ENCODE assay signal across 12 cellular contexts in the genomic region with DNA sequence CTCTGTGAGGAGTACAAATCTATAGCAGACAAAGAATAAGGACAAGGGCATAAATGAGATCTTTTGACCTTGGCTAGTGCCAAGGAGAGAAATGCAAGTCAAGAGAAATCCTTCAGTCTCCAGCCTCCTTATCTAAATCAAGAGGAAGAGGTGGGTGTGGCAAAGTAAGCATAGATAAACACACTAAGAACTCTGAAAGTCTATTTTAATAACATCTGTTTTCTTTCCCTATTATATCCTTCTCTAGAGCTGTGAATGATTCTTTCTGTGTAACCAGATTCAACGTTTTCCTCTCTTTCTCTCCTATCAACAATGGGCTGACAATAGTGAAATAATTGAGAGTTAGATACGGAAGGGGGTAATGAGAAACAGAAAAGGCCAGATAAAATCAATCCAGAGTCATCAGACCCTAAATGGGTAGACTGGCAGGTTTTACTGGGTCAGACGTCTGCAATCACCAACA.
DNase-seq lines count a peak whose midpoint lies in the region; ATAC-seq and TF ChIP-seq lines count a peak whose summit lies in the region.
"Had no signal": no experiment of that assay in that cellular context is flagged by ENCODE, and none has a peak within 500 bp of the region (broad histone marks: within the 10 kb centered on the region; RNA-seq: fewer than 3 reads in every experiment).

No MANE protein-coding gene starts in this region.

- no peaks in the 10 kb centered on the region for H4K20me1 ChIP-seq in GM23338 (replicated peaks; ENCODE audit: insufficient read depth)

- H3K4me1 ChIP-seq in GM23338 (ENCODE audit: insufficient read depth) (peaks cover 32% of the 10 kb centered on the region), colonic mucosa (no peaks in the 10 kb centered on the region), lung (ENCODE audit: control insufficient read depth in 2 of 2, insufficient read depth in 2 of 2, low read length in 2 of 2) (peaks cover 8 to 37% of the 10 kb centered on the region in 2 donors), skeletal muscle tissue (ENCODE audit: control insufficient read depth in 3 of 3, insufficient read depth in 3 of 3, low read length in 3 of 3) (peaks cover 71 to 89% (median 80%) of the 10 kb centered on the region in 3 donors)

- no peaks in the 10 kb centered on the region for H3K36me3 Mint-ChIP-seq in GM23338 (ENCODE audit: low read depth)

- H3K9me3 ChIP-seq in colonic mucosa (no peaks in the 10 kb centered on the region), lung (ENCODE audit: control insufficient read depth in 2 of 2, insufficient read depth in 1 of 2, low read length in 1 of 2) (no peaks in the 10 kb centered on the region), skeletal muscle tissue (ENCODE audit: control insufficient read depth in 3 of 3, low read length in 3 of 3) (no peaks in the 10 kb centered on the region)

- H3K9me3 Mint-ChIP-seq in GM23338 = no peaks in the 10 kb centered on the region

- ATAC-seq in GM23338 (no peak), lung (ENCODE audit: insufficient read depth, low FRiP score) (no peak), HG03520 (IDR thresholded peaks at IDR 0.05; ENCODE audit: unreplicated experiment) (no peak)

- TF ChIP-seq CTCF in GM23338 (conservative IDR thresholded peaks at IDR 0.05; ENCODE audit: low read depth in 2 of 2) = no peak
- no peak for TF ChIP-seq CTCF in colonic mucosa (IDR thresholded peaks at IDR 0.05)
- TF ChIP-seq CTCF in lung (IDR thresholded peaks at IDR 0.05; ENCODE audit: control extremely low read depth, extremely low read depth) = no peak

- no peaks in the 10 kb centered on the region for H3K79me2 ChIP-seq in GM23338 (replicated peaks; ENCODE audit: insufficient read depth)

- H2AFZ ChIP-seq in GM23338 = no peak overlapping the region

- no peaks in the 10 kb centered on the region for H3F3A ChIP-seq in GM23338 (replicated peaks; ENCODE audit: low read depth)

- no peaks in the 10 kb centered on the region for H3K9me2 ChIP-seq in GM23338 (ENCODE audit: insufficient read depth)

- no peak overlapping the region for H3K4me3 ChIP-seq in GM23338
- H3K4me3 ChIP-seq in colonic mucosa = no peak overlapping the region
- H3K4me3 ChIP-seq in lung = no peak overlapping the region
- H3K4me3 ChIP-seq in skeletal muscle tissue (ENCODE audit: low read length in 3 of 3) = peak overlapping the region; percentile 39 to 49 (median 39)

- 32 to 60% methylated on average over 3 of the region's 3 CpGs for WGBS in lung, 2 donors

- DNase-seq in GM23338 (ENCODE audit: low spot score) (no peak), colonic mucosa (no peak), lung (ENCODE audit: low spot score) (no peak), NCI-H2081 treated with DMSO at 0.1 percent for 48 hours (lab: John Stamatoyannopoulos, UW) (no peak)
- no peak for DNase-seq in NK-92 treated with Interleukin-12 subunit alpha and Interleukin-12 subunit beta, amount 100 ng/mL, for 24 hours (lab: John Stamatoyannopoulos, UW)
- no peak for DNase-seq in activated CD4-positive, alpha-beta T cell treated with anti-CD3 and anti-CD28 coated beads, Interleukin-2, amount 50 U/mL, for 48 hours
- DNase-seq: activated gamma-delta T cell treated with Interleukin-2 at 50 U/mL for 16 hours; NCI-H748 treated with DMSO at 0.1 percent for 48 hours; stimulated activated CD4-positive, alpha-beta T cell treated with anti-CD3 and anti-CD28 coated beads, Interleukin-1b, Interleukin-23, amount 100 ng/mL, for 48 hours; stimulated activated naive CD4-positive, alpha-beta T cell had no signal

- no peak overlapping the region for H3K4me3 Mint-ChIP-seq in GM23338

- H3K9ac ChIP-seq in colonic mucosa (ENCODE audit: low read depth in 2 of 2, low read length in 2 of 2) = peak overlapping the region; percentile 36 to 42
- peak overlapping the region; percentile 42 to 72 (median 71) for H3K9ac ChIP-seq in skeletal muscle tissue (ENCODE audit: low read depth in 1 of 3, low read length in 3 of 3)

- H3K4me1 Mint-ChIP-seq in GM23338 = peaks cover 49% of the 10 kb centered on the region

- H3K27me3 Mint-ChIP-seq in GM23338 (ENCODE audit: insufficient read depth, low read depth, poor library complexity) = peaks cover 7% of the 10 kb centered on the region

- H3K36me3 ChIP-seq in GM23338 (ENCODE audit: insufficient read depth) (no peaks in the 10 kb centered on the region; the same call in 1 of the 2 replicates), colonic mucosa (no peaks in the 10 kb centered on the region), lung (ENCODE audit: control insufficient read depth in 2 of 2, insufficient read depth in 2 of 2, low read length in 2 of 2) (peaks cover 0 to 2% of the 10 kb centered on the region in 2 donors), skeletal muscle tissue (ENCODE audit: control insufficient read depth in 3 of 3, insufficient read depth in 3 of 3, low read length in 3 of 3) (no peaks in the 10 kb centered on the region)

- H3K27ac Mint-ChIP-seq in GM23338 = peak overlapping the region; percentile 41; the same call in 1 of the 2 replicates

- H3K4me2 ChIP-seq in GM23338 = no peak overlapping the region; the same call in 1 of the 2 replicates

- intact Hi-C loops in colonic mucosa (cut with DNase I) = no loop called here

- H3K27ac ChIP-seq in GM23338 (ENCODE audit: low read depth) (0 out of 2 replicates have a peak overlapping the region, but pooled peaks have one; percentile 16), colonic mucosa (peak overlapping the region; percentile 38), lung (ENCODE audit: low read depth in 1 of 2, low read length in 1 of 2) (peak overlapping the region; percentile 64 to 76), skeletal muscle tissue (ENCODE audit: low read depth, low read length) (peak overlapping the region; percentile 84)

- no peaks in the 10 kb centered on the region for H3K27me3 ChIP-seq in GM23338 (ENCODE audit: insufficient read depth)
- no peaks in the 10 kb centered on the region for H3K27me3 ChIP-seq in colonic mucosa
- no peaks in the 10 kb centered on the region for H3K27me3 ChIP-seq in lung (ENCODE audit: control insufficient read depth, insufficient read depth)
- H3K27me3 ChIP-seq in skeletal muscle tissue (ENCODE audit: control insufficient read depth in 3 of 3, insufficient read depth in 3 of 3, low read length in 3 of 3) = no peaks in the 10 kb centered on the region

TF ChIP-seq in GM23338, 12 proteins besides CTCF, POLR2A, EP300 and RAD21 (continues in another document):
- no peak for TF ChIP-seq EZH2phosphoT487 (IDR thresholded peaks at IDR 0.05; ENCODE audit: unreplicated experiment)
- TF ChIP-seq, protein P1, sequence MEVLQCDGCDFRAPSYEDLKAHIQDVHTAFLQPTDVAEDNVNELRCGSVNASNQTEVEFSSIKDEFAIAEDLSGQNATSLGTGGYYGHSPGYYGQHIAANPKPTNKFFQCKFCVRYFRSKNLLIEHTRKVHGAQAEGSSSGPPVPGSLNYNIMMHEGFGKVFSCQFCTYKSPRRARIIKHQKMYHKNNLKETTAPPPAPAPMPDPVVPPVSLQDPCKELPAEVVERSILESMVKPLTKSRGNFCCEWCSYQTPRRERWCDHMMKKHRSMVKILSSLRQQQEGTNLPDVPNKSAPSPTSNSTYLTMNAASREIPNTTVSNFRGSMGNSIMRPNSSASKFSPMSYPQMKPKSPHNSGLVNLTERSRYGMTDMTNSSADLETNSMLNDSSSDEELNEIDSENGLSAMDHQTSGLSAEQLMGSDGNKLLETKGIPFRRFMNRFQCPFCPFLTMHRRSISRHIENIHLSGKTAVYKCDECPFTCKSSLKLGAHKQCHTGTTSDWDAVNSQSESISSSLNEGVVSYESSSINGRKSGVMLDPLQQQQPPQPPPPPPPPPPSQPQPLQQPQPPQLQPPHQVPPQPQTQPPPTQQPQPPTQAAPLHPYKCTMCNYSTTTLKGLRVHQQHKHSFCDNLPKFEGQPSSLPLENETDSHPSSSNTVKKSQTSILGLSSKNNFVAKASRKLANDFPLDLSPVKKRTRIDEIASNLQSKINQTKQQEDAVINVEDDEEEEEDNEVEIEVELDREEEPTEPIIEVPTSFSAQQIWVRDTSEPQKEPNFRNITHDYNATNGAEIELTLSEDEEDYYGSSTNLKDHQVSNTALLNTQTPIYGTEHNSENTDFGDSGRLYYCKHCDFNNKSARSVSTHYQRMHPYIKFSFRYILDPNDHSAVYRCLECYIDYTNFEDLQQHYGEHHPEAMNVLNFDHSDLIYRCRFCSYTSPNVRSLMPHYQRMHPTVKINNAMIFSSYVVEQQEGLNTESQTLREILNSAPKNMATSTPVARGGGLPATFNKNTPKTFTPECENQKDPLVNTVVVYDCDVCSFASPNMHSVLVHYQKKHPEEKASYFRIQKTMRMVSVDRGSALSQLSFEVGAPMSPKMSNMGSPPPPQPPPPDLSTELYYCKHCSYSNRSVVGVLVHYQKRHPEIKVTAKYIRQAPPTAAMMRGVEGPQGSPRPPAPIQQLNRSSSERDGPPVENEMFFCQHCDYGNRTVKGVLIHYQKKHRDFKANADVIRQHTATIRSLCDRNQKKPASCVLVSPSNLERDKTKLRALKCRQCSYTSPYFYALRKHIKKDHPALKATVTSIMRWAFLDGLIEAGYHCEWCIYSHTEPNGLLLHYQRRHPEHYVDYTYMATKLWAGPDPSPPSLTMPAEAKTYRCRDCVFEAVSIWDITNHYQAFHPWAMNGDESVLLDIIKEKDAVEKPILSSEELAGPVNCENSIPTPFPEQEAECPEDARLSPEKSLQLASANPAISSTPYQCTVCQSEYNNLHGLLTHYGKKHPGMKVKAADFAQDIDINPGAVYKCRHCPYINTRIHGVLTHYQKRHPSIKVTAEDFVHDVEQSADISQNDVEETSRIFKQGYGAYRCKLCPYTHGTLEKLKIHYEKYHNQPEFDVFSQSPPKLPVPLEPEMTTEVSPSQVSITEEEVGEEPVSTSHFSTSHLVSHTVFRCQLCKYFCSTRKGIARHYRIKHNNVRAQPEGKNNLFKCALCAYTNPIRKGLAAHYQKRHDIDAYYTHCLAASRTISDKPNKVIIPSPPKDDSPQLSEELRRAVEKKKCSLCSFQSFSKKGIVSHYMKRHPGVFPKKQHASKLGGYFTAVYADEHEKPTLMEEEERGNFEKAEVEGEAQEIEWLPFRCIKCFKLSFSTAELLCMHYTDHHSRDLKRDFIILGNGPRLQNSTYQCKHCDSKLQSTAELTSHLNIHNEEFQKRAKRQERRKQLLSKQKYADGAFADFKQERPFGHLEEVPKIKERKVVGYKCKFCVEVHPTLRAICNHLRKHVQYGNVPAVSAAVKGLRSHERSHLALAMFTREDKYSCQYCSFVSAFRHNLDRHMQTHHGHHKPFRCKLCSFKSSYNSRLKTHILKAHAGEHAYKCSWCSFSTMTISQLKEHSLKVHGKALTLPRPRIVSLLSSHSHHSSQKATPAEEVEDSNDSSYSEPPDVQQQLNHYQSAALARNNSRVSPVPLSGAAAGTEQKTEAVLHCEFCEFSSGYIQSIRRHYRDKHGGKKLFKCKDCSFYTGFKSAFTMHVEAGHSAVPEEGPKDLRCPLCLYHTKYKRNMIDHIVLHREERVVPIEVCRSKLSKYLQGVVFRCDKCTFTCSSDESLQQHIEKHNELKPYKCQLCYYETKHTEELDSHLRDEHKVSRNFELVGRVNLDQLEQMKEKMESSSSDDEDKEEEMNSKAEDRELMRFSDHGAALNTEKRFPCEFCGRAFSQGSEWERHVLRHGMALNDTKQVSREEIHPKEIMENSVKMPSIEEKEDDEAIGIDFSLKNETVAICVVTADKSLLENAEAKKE (CRISPR knock-in tag; IDR thresholded peaks at IDR 0.05) = no peak
- TF ChIP-seq ZNF114 (CRISPR knock-in tag; IDR thresholded peaks at IDR 0.05) = no peak
- TF ChIP-seq NANOG (IDR thresholded peaks at IDR 0.05; ENCODE audit: borderline replicate concordance) = no peak

Comparison
In these comparisons a context has a peak if more than half of its experiments do, and no peak if none do; other contexts are left out.
1. H3K27ac ChIP-seq: peak in every context shown above with its lines; median percentile 84 in skeletal muscle tissue; 70 in lung; 38 in colonic mucosa; 16 in GM23338.
2. H3K4me3 ChIP-seq: peak in skeletal muscle tissue (3 of 3); none in GM23338 (single experiment), colonic mucosa (single experiment) and lung (single experiment).